Comparison of ENCODE assay signal across 23 cellular contexts in genomic region chr21:26080211-26080610, GRCh38.
"Had no signal": no experiment of that assay in that cellular context is flagged by ENCODE, and none has a peak within 500 bp of the region (broad histone marks: within the 10 kb centered on the region; RNA-seq: fewer than 3 reads in every experiment).

No MANE protein-coding gene starts in this region.

- H3K27ac Mint-ChIP-seq: memory B cell, progenitor cell of endocrine pancreas had no signal

- ATAC-seq: gastroesophageal sphincter, left cardiac atrium, lower lobe of right lung, pancreas, right cardiac atrium had no signal

- H3K27me3 Mint-ChIP-seq: memory B cell, naive B cell, progenitor cell of endocrine pancreas had no signal

- H3K4me3 ChIP-seq: esophagus squamous epithelium, gastroesophageal sphincter, left ventricle myocardium inferior, lower lobe of right lung, pancreas, suprapubic skin, thyroid gland, upper lobe of left lung, uterus had no signal

- DNase-seq: dermis blood vessel endothelial cell; esophagus squamous epithelium; foreskin fibroblast; glutamatergic neuron; kidney; left cardiac atrium; left ventricle myocardium inferior; lower lobe of right lung; naive B cell; occipital lobe; pancreas; right cardiac atrium; small intestine; stimulated activated CD4-positive, alpha-beta T cell treated with anti-CD3 and anti-CD28 coated beads, Interleukin-2, amount 100 ng/mL, for 48 hours; stimulated activated naive CD4-positive, alpha-beta T cell treated with Interleukin-2 at 50 U/mL for 16 hours; thyroid gland; upper lobe of left lung; uterus had no signal

- H3K4me1 ChIP-seq: esophagus squamous epithelium, pancreas, suprapubic skin, upper lobe of left lung, uterus had no signal

- H3K4me3 Mint-ChIP-seq: memory B cell, naive B cell, nephron had no signal

- H3K36me3 ChIP-seq: esophagus squamous epithelium, gastroesophageal sphincter, left ventricle myocardium inferior, lower lobe of right lung, pancreas, suprapubic skin, thyroid gland, upper lobe of left lung, uterus had no signal

- H3K27me3 ChIP-seq: esophagus squamous epithelium, gastroesophageal sphincter, pancreas, suprapubic skin, thyroid gland, upper lobe of left lung, uterus had no signal

- H3K9me3 Mint-ChIP-seq: memory B cell, nephron had no signal

- H3K9me3 ChIP-seq: esophagus squamous epithelium, gastroesophageal sphincter, left ventricle myocardium inferior, lower lobe of right lung, pancreas, suprapubic skin, thyroid gland, upper lobe of left lung, uterus had no signal

- H3K27ac ChIP-seq: esophagus squamous epithelium, left ventricle myocardium inferior, lower lobe of right lung, pancreas, suprapubic skin, thyroid gland, upper lobe of left lung, uterus had no signal
